8 cellular contexts compared by ENCODE assay signal in genomic region chr12:101407054-101407437, GRCh38. TPM values are rescaled to one million over a fixed set of nuclear protein-coding genes. Genes with fewer than 3 reads are reported as not detected.
DNase-seq lines count a peak whose midpoint lies in the region; ATAC-seq and TF ChIP-seq lines count a peak whose summit lies in the region.

No MANE protein-coding gene starts in this region.

- peak overlapping the region; percentile 95 for H3K27ac Mint-ChIP-seq in activated CD4-positive, alpha-beta T cell treated with anti-CD3 and anti-CD28 coated beads for 36 hours
- H3K27ac Mint-ChIP-seq in dendritic cell treated with granulocyte-macrophage colony-stimulating factor and Interleukin-4, amounts not matched to agents 40 ng/mL and 50 ng/mL, for 4 days = peak overlapping the region; percentile 93

- peaks cover 19% of the 10 kb centered on the region for H4K20me1 ChIP-seq in PC-9 (ENCODE audit: insufficient read depth)

- H3K4me3 ChIP-seq in PC-9 (peak overlapping the region; percentile 100), muscle layer of duodenum (ENCODE audit: low read depth in 1 of 2, low read length in 2 of 2) (peak overlapping the region; percentile 75 to 99)

- H3K9me3 Mint-ChIP-seq in activated CD4-positive, alpha-beta T cell treated with anti-CD3 and anti-CD28 coated beads for 36 hours (ENCODE audit: low read depth) = no peaks in the 10 kb centered on the region
- no peaks in the 10 kb centered on the region for H3K9me3 Mint-ChIP-seq in dendritic cell treated with granulocyte-macrophage colony-stimulating factor and Interleukin-4, amounts not matched to agents 40 ng/mL and 50 ng/mL, for 4 days

- POLR2A ChIA-PET in activated CD4-positive, alpha-beta T cell treated with anti-CD3 and anti-CD28 coated beads for 36 hours (lab: Charles Lee) = interaction anchor here (1.0 kb wide), 1 partner anchor 20 kb away, joined by 3 read pairs; no protein-coding TSS in a partner anchor
- POLR2A ChIA-PET in PC-9 (lab: Charles Lee; ENCODE audit: unreplicated experiment) = interaction anchor here (0.6 to 0.7 kb wide), 2 partner anchors 22 to 128 kb away, joined by 4 to 6 read pairs; no protein-coding TSS in a partner anchor

- H3K4me2 ChIP-seq in PC-9 = peak overlapping the region; percentile 98

- ATAC-seq in activated CD4-positive, alpha-beta T cell treated with anti-CD3 and anti-CD28 coated beads for 36 hours = peak; percentile 30
- peak; percentile 15 for ATAC-seq in HG02870 (IDR thresholded peaks at IDR 0.05; ENCODE audit: unreplicated experiment)

- peaks cover 24% of the 10 kb centered on the region for H3F3A ChIP-seq in PC-9 (ENCODE audit: insufficient read depth, low read depth)

- peak overlapping the region; percentile 95 for H3K27ac ChIP-seq in PC-9
- peak overlapping the region; percentile 98 for H3K27ac ChIP-seq in muscle layer of duodenum (ENCODE audit: low read length)

- H3K27me3 ChIP-seq in PC-9 (ENCODE audit: insufficient read depth, low read depth) (no peaks in the 10 kb centered on the region), muscle layer of duodenum (ENCODE audit: low read depth, low read length) (no peaks in the 10 kb centered on the region)

- peak overlapping the region; percentile 97 for H2AFZ ChIP-seq in PC-9

- TF ChIP-seq CTCF in PC-9 (conservative IDR thresholded peaks at IDR 0.05) = no peak

- no peaks in the 10 kb centered on the region for H3K9me2 ChIP-seq in PC-9 (ENCODE audit: insufficient read depth)

- CTCF ChIA-PET in activated CD4-positive, alpha-beta T cell treated with anti-CD3 and anti-CD28 coated beads for 36 hours (lab: Charles Lee) = interaction anchor here (0.5 to 1.8 kb wide), 5 partner anchors 12 to 423 kb away, joined by 3 to 7 read pairs (median 5); partner anchors contain the start of gene GNPTAB
- CTCF ChIA-PET in PC-9 (lab: Charles Lee) = interaction anchor here (0.6 to 1.1 kb wide), 2 partner anchors 423 to 1404 kb away, joined by 3 to 4 read pairs; no protein-coding TSS in a partner anchor

- peaks cover 15% of the 10 kb centered on the region for H3K4me1 Mint-ChIP-seq in activated CD4-positive, alpha-beta T cell treated with anti-CD3 and anti-CD28 coated beads for 36 hours
- H3K4me1 Mint-ChIP-seq in dendritic cell treated with granulocyte-macrophage colony-stimulating factor and Interleukin-4, amounts not matched to agents 40 ng/mL and 50 ng/mL, for 4 days (ENCODE audit: low read depth) = peaks cover 18% of the 10 kb centered on the region

- H3K4me3 Mint-ChIP-seq in activated CD4-positive, alpha-beta T cell treated with anti-CD3 and anti-CD28 coated beads for 36 hours = peak overlapping the region; percentile 95
- H3K4me3 Mint-ChIP-seq in dendritic cell treated with granulocyte-macrophage colony-stimulating factor and Interleukin-4, amounts not matched to agents 40 ng/mL and 50 ng/mL, for 4 days = peak overlapping the region; percentile 97

- peaks cover 2% of the 10 kb centered on the region for H3K36me3 Mint-ChIP-seq in activated CD4-positive, alpha-beta T cell treated with anti-CD3 and anti-CD28 coated beads for 36 hours (ENCODE audit: low read depth)
- peaks cover 19% of the 10 kb centered on the region for H3K36me3 Mint-ChIP-seq in dendritic cell treated with granulocyte-macrophage colony-stimulating factor and Interleukin-4, amounts not matched to agents 40 ng/mL and 50 ng/mL, for 4 days (ENCODE audit: low read depth)

- H3K9me3 ChIP-seq in PC-9 (ENCODE audit: insufficient read depth, low read depth) = no peaks in the 10 kb centered on the region
- H3K9me3 ChIP-seq in muscle layer of duodenum (ENCODE audit: control insufficient read depth in 1 of 2, low read length in 2 of 2) = no peaks in the 10 kb centered on the region

- intact Hi-C loops in activated CD4-positive, alpha-beta T cell treated with anti-CD3 and anti-CD28 coated beads for 36 hours (cut with DNase I, micrococcal nuclease) = loop anchor here (1.0 to 10.0 kb wide), 8 partner anchors 127 to 1140 kb away; partner anchors contain the start of genes GNPTAB (in 2 of the 2), CHPT1 (in 1 of the 2), DEPDC4 (in 1 of the 2) and DRAM1 (in 1 of the 2)
- intact Hi-C loops in PC-9 (cut with micrococcal nuclease; ENCODE audit: unreplicated experiment) = loop anchor here (5.0 kb wide), 1 partner anchor 530 kb away; no protein-coding TSS in a partner anchor
- intact Hi-C loops in dendritic cell treated with granulocyte-macrophage colony-stimulating factor and Interleukin-4, amounts not matched to agents 40 ng/mL and 50 ng/mL, for 4 days (cut with micrococcal nuclease) = loop anchor here (2.0 to 5.0 kb wide), 3 partner anchors 125 to 355 kb away; partner anchors contain the start of genes CHPT1 and UTP20

- H3K27me3 Mint-ChIP-seq in activated CD4-positive, alpha-beta T cell treated with anti-CD3 and anti-CD28 coated beads for 36 hours = no peaks in the 10 kb centered on the region
- H3K27me3 Mint-ChIP-seq in dendritic cell treated with granulocyte-macrophage colony-stimulating factor and Interleukin-4, amounts not matched to agents 40 ng/mL and 50 ng/mL, for 4 days = no peaks in the 10 kb centered on the region

- peak; percentile 57 for DNase-seq in activated CD4-positive, alpha-beta T cell treated with anti-CD3 and anti-CD28 coated beads for 36 hours
- no peak for DNase-seq in activated CD4-positive, alpha-beta T cell treated with anti-CD3 and anti-CD28 coated beads, Interleukin-2, amount 50 U/mL, for 48 hours
- DNase-seq in PC-9 = peak in 1 of 2 experiments; percentile 37
- no peak for DNase-seq in middle frontal gyrus (ENCODE audit: extremely low spot score, low spot score)
- DNase-seq in islet precursor cell = no peak

- peaks cover 26% of the 10 kb centered on the region for H3K4me1 ChIP-seq in PC-9 (replicated peaks; ENCODE audit: insufficient read depth)
- peaks cover 0 to 26% of the 10 kb centered on the region in 2 donors for H3K4me1 ChIP-seq in muscle layer of duodenum (ENCODE audit: control insufficient read depth in 1 of 2, insufficient read depth in 2 of 2, low read length in 2 of 2)

- H3K36me3 ChIP-seq in PC-9 (ENCODE audit: low read depth) = peaks cover 11% of the 10 kb centered on the region
- peaks cover 0 to 3% of the 10 kb centered on the region in 2 donors for H3K36me3 ChIP-seq in muscle layer of duodenum (ENCODE audit: control insufficient read depth in 1 of 2, insufficient read depth in 2 of 2, low read length in 2 of 2)

- H3K79me2 ChIP-seq in PC-9 (ENCODE audit: low read depth) = peaks cover 47% of the 10 kb centered on the region

- no TSS peak for BruUV-seq in PC-9 (replicated peaks; lab: Mats Ljungman, UMichigan)

RNA-seq across cellular contexts. Expression of gene ARL1, which starts 0.5 kb away (rescaled TPM):
- total RNA-seq in activated CD4-positive, alpha-beta T cell treated with anti-CD3 and anti-CD28 coated beads for 36 hours = 10 to 100 TPM; 67.2 to 85.6 TPM
- 60.6 and 71.9 TPM in 2 replicates for total RNA-seq in PC-9 (2021)
